In the genomic region with DNA sequence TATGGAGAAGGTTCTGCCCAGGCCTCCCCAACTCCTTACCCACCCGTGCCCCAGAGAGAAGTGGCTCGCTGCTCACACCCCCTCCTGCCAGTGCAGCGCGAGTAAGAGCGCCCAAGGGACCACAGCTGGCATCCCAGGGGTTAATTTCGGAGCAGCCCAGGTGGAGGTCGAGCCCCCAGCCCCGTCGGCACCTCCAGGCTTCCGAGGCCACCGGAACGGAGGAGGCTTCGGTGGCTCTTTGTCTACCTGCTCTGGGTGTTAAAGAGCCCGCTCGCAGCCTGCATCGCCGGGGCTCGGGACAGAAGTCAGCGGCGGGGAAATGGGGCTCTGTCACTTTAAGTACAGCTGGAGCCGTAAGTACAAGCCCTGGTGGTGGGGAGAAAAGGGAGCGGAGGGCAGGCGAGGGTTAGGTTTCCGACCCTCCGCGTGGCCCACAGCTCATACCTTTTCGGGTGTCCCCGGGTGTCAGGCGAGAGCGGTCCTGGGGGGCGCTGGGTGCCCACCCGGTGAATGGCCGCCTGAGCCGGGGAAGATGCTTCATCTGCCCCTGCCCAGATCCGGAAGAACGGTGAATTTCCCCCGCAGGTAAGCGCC, we compare ENCODE assay signal across 8 cellular contexts.
DNase-seq lines count a peak whose midpoint lies in the region; ATAC-seq, FAIRE-seq and TF ChIP-seq lines count a peak whose summit lies in the region.

No MANE protein-coding gene starts in this region.

- WGBS in IMR-90 (ENCODE audit: extremely low coverage in 2 of 2, insufficient read length in 1 of 2), 2 experiments, result 6% methylated on average over 19 of the region's 38 CpGs; no CpG with 5 or more reads in 1 of the 2 experiments

- POLR2A ChIA-PET in IMR-90 (lab: Charles Lee; ENCODE audit: unreplicated experiment), result no interaction called here

- H3K4me2 ChIP-seq in IMR-90 (ENCODE audit: low read depth, low read length) (peak overlapping the region; percentile 79), keratinocyte (ENCODE audit: control insufficient read depth, extremely low read depth, insufficient read depth, low read depth, low read length) (peak overlapping the region; percentile 95)

- TF ChIP-seq CTCF in IMR-90 (conservative IDR thresholded peaks at IDR 0.05; ENCODE audit: low read depth, low read length) (no peak), VCaP (conservative IDR thresholded peaks at IDR 0.05) (no peak), breast epithelium (IDR thresholded peaks at IDR 0.05) (no peak), keratinocyte (optimal IDR thresholded peaks at IDR 0.05 in 1 of 3, IDR thresholded peaks at IDR 0.05 in 1 of 3, conservative IDR thresholded peaks at IDR 0.05 in 1 of 3; ENCODE audit: extremely low read depth in 1 of 3, insufficient read depth in 2 of 3, low read length in 3 of 3) (no peak)

- peaks cover 56% of the 10 kb centered on the region for H3K79me2 ChIP-seq in keratinocyte (ENCODE audit: control insufficient read depth, insufficient read depth, low read length)

- peak; percentile 21 for ATAC-seq in IMR-90 (ENCODE audit: low read depth)
- ATAC-seq in GM21786 (IDR thresholded peaks at IDR 0.05; ENCODE audit: unreplicated experiment), result no peak
- no peak for ATAC-seq in HG03095 (IDR thresholded peaks at IDR 0.05; ENCODE audit: unreplicated experiment)

- dilution Hi-C loops in IMR-90 (cut with HindIII; ENCODE audit: low sequenced_read_pairs, unreplicated experiment) (no loop called here), keratinocyte (cut with MboI; ENCODE audit: extremely low pct_ligation_motif_present, low sequenced_read_pairs) (no loop called here)

- no peak overlapping the region for H3K23ac ChIP-seq in IMR-90 (ENCODE audit: low read depth, low read length)

- no TSS peak for BruUV-seq in IMR-90 (replicated peaks; lab: Mats Ljungman, UMichigan)

- H2AK5ac ChIP-seq in IMR-90 (ENCODE audit: low read depth, low read length), result peak overlapping the region; percentile 54

- H4K8ac ChIP-seq in IMR-90 (ENCODE audit: low read depth in 2 of 2, low read length in 2 of 2), result peak overlapping the region in 1 of 2 experiments; percentile 67; a peak in 2 of 4 replicates

- peak overlapping the region; percentile 36 for H3K4me3 ChIP-seq in IMR-90 (ENCODE audit: insufficient read depth, low read depth, low read length)
- peak overlapping the region; percentile 69 to 84 (median 70) for H3K4me3 ChIP-seq in breast epithelium
- H3K4me3 ChIP-seq in keratinocyte (ENCODE audit: control insufficient read depth in 2 of 3, extremely low read depth in 1 of 3, insufficient read depth in 2 of 3, low read depth in 1 of 3, low read length in 3 of 3), result peak overlapping the region; percentile 83 to 90 (median 84)

- CTCF ChIA-PET in IMR-90 (lab: Yijun Ruan, JAX), result no interaction called here

- H3K14ac ChIP-seq in IMR-90 (replicated peaks; ENCODE audit: low read depth, low read length), result 0 out of 2 replicates have a peak overlapping the region, but pooled peaks have one; percentile 59

- peak; percentile 79 for DNase-seq in Ammon's horn (ENCODE audit: low spot score)
- no peak for DNase-seq in IMR-90
- DNase-seq in breast epithelium (ENCODE audit: low spot score in 2 of 2), result peak in 1 of 2 donors; percentile 67
- DNase-seq in keratinocyte (ENCODE audit: low read depth, low spot score), result no peak
- DNase-seq in stimulated activated CD4-positive, alpha-beta T cell treated with anti-CD3 and anti-CD28 coated beads, Interleukin-12 subunit alpha, Interleukin-12 subunit beta, amount 100 ng/mL, for 48 hours (ENCODE audit: low read depth in 2 of 3, low spot score in 1 of 3), result peak; percentile 14 to 38 (median 26)

- TF ChIP-seq POLR2A in IMR-90 (IDR thresholded peaks at IDR 0.05; ENCODE audit: low read depth, low read length) (no peak), breast epithelium (IDR thresholded peaks at IDR 0.05) (no peak)

- H4K20me1 ChIP-seq in IMR-90 (ENCODE audit: insufficient read depth, low read length) (peaks cover 96% of the 10 kb centered on the region), keratinocyte (ENCODE audit: control insufficient read depth, extremely low read depth, insufficient read depth, low read length) (no peaks in the 10 kb centered on the region)

- no peak overlapping the region for H2BK15ac ChIP-seq in IMR-90 (ENCODE audit: low read depth, low read length)

- peak overlapping the region; percentile 36; the same call in 1 of the 2 replicates for H4K91ac ChIP-seq in IMR-90 (ENCODE audit: insufficient read depth, low read depth, low read length)

- H3K27me3 ChIP-seq in IMR-90 (ENCODE audit: control insufficient read depth, insufficient read depth, low read length) (no peaks in the 10 kb centered on the region), breast epithelium (no peaks in the 10 kb centered on the region), keratinocyte (ENCODE audit: control insufficient read depth, extremely low read depth, insufficient read depth, low read length) (no peaks in the 10 kb centered on the region)

- H3K18ac ChIP-seq in IMR-90 (ENCODE audit: low read depth, low read length), result peak overlapping the region; percentile 5; the same call in 1 of the 2 replicates

- H3K27ac ChIP-seq in IMR-90 (ENCODE audit: insufficient read depth, low read length) (peak overlapping the region; percentile 15; the same call in 1 of the 2 replicates), VCaP (peak overlapping the region; percentile 60; the same call in 1 of the 2 replicates), breast epithelium (peak overlapping the region; percentile 74 to 84), keratinocyte (ENCODE audit: control insufficient read depth, insufficient read depth, low read length) (peak overlapping the region; percentile 45)

- TF ChIP-seq RAD21 in IMR-90 (IDR thresholded peaks at IDR 0.05; ENCODE audit: low read length), result no peak

- H2BK20ac ChIP-seq in IMR-90 (ENCODE audit: low read depth, low read length), result no peak overlapping the region

- no peak overlapping the region for H3K56ac ChIP-seq in IMR-90 (ENCODE audit: extremely low read depth, insufficient read depth, low read length)

- H3K4me1 ChIP-seq in IMR-90 (ENCODE audit: control insufficient read depth, insufficient read depth, low read length), result peaks cover 44% of the 10 kb centered on the region
- peaks cover 2 to 7% of the 10 kb centered on the region in 2 donors for H3K4me1 ChIP-seq in breast epithelium
- H3K4me1 ChIP-seq in keratinocyte (ENCODE audit: control insufficient read depth, extremely low read depth, insufficient read depth, low read length), result peaks cover 49% of the 10 kb centered on the region

- in situ Hi-C loops in IMR-90 (cut with MboI; ENCODE audit: low sequenced_read_pairs), result no loop called here

- H3K4ac ChIP-seq in IMR-90 (ENCODE audit: low read depth, low read length), result peak overlapping the region; percentile 36; the same call in 1 of the 2 replicates

- H2BK5ac ChIP-seq in IMR-90 (ENCODE audit: low read depth, low read length, poor library complexity, severe bottlenecking), result no peak overlapping the region

- intact Hi-C loops in IMR-90 (cut with micrococcal nuclease), result no loop called here
- intact Hi-C loops in breast epithelium (cut with DNase I; ENCODE audit: low total_unique reads), result no loop called here

- no peak for FAIRE-seq in keratinocyte (lab: Jason Lieb, UNC)

- H2BK120ac ChIP-seq in IMR-90 (ENCODE audit: low read depth, low read length), result 0 out of 2 replicates have a peak overlapping the region, but pooled peaks have one; percentile 32

- H3K9me3 ChIP-seq in IMR-90 (ENCODE audit: control insufficient read depth, insufficient read depth, low read length) (no peaks in the 10 kb centered on the region), breast epithelium (no peaks in the 10 kb centered on the region), keratinocyte (ENCODE audit: control insufficient read depth, low read depth, low read length) (no peaks in the 10 kb centered on the region)

- H4K5ac ChIP-seq in IMR-90 (ENCODE audit: low read depth, low read length), result peak overlapping the region; percentile 25; the same call in 1 of the 2 replicates

- peaks cover 2% of the 10 kb centered on the region for H3K36me3 ChIP-seq in IMR-90 (ENCODE audit: control insufficient read depth, insufficient read depth, low read length)
- H3K36me3 ChIP-seq in breast epithelium, result no peaks in the 10 kb centered on the region
- H3K36me3 ChIP-seq in keratinocyte (ENCODE audit: control insufficient read depth in 2 of 2, extremely low read depth in 1 of 2, insufficient read depth in 2 of 2, low read length in 2 of 2), result peaks cover 3 to 22% of the 10 kb centered on the region in 2 experiments

- H2AFZ ChIP-seq in IMR-90 (replicated peaks; ENCODE audit: low read length, poor library complexity) (peak overlapping the region; percentile 73), keratinocyte (ENCODE audit: control insufficient read depth, low read length) (peak overlapping the region; percentile 82)

- H2AK9ac ChIP-seq in IMR-90 (replicated peaks; ENCODE audit: low read depth, low read length, poor library complexity), result peak overlapping the region; percentile 58

- H3K9ac ChIP-seq in IMR-90 (ENCODE audit: low read depth, low read length), result peak overlapping the region; percentile 72
- H3K9ac ChIP-seq in keratinocyte (ENCODE audit: control insufficient read depth, extremely low read depth, insufficient read depth, low read length), result peak overlapping the region; percentile 82

- H3K79me1 ChIP-seq in IMR-90 (ENCODE audit: low read depth in 1 of 2, low read length in 2 of 2), result peaks cover 62 to 97% of the 10 kb centered on the region in 2 experiments

- H3K9me1 ChIP-seq in IMR-90 (ENCODE audit: insufficient read depth, low read length), result peaks cover 49% of the 10 kb centered on the region
- H3K9me1 ChIP-seq in keratinocyte (ENCODE audit: control insufficient read depth, extremely low read depth, insufficient read depth, low read length), result peaks cover 2% of the 10 kb centered on the region

TF ChIP-seq in IMR-90, 13 proteins besides CTCF, POLR2A, EP300 and RAD21 (continues in another document):
- TF ChIP-seq SMC3 (IDR thresholded peaks at IDR 0.05; ENCODE audit: low read depth, low read length), result no peak
- no peak for TF ChIP-seq MAFK (IDR thresholded peaks at IDR 0.05; ENCODE audit: low read depth, low read length)
- no peak for TF ChIP-seq MXI1 (IDR thresholded peaks at IDR 0.05; ENCODE audit: borderline replicate concordance, low read depth, low read length)
- TF ChIP-seq MAZ (IDR thresholded peaks at IDR 0.05; ENCODE audit: borderline replicate concordance, low read depth, low read length), result no peak
- TF ChIP-seq RFX5 (IDR thresholded peaks at IDR 0.05; ENCODE audit: low read depth, low read length), result no peak
- no peak for TF ChIP-seq NFE2L2 (IDR thresholded peaks at IDR 0.05; ENCODE audit: low read depth, low read length)
- TF ChIP-seq CHD1 (IDR thresholded peaks at IDR 0.05; ENCODE audit: low read depth, low read length), result no peak
- no peak for TF ChIP-seq RCOR1 (IDR thresholded peaks at IDR 0.05; ENCODE audit: insufficient replicate concordance, low read length)

Comparison
In these comparisons a context has a peak if more than half of its experiments do, and no peak if none do; other contexts are left out.
1. DNase-seq: peak in Ammon's horn (single experiment) and stimulated activated CD4-positive, alpha-beta T cell treated with anti-CD3 and anti-CD28 coated beads, Interleukin-12 subunit alpha, Interleukin-12 subunit beta, amount 100 ng/mL, for 48 hours (3 of 3); none in IMR-90 (single experiment) and keratinocyte (single experiment).
2. H3K27ac ChIP-seq: peak in every context shown above with its lines; median percentile 79 in breast epithelium; 60 in VCaP; 45 in keratinocyte; 15 in IMR-90.
3. Peak in every context shown above with its lines, with median percentiles within 50 percentile points of each other: H3K4me3 ChIP-seq.